13 cellular contexts compared by ENCODE assay signal in the genomic region with DNA sequence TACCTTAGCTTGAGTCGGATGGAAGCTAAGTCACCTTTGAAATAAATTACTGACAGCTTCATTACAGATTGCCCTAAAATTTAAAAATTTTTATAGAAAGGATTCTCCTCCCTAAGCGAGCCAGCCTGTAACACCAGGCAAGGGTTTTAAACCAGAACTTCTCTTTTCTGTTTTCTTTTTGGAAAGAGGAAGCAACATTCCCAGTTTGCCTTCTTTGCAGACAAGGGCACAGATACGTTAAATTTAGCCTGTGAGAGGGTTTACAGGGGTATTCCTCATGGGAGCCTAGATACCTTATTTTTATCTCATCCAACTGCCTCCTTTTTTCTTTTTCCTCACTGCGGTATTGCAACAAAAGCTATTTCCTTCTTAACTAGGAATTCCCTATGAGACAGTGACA. TPM values are rescaled to one million over a fixed set of nuclear protein-coding genes. Genes with fewer than 3 reads are reported as not detected.
DNase-seq lines count a peak whose midpoint lies in the region; ATAC-seq and TF ChIP-seq lines count a peak whose summit lies in the region.
"Had no signal": no experiment of that assay in that cellular context is flagged by ENCODE, and none has a peak within 500 bp of the region (broad histone marks: within the 10 kb centered on the region; RNA-seq: fewer than 3 reads in every experiment).

No MANE protein-coding gene starts in this region.

- H3F3A ChIP-seq in smooth muscle cell (ENCODE audit: low read depth) = peaks cover 19% of the 10 kb centered on the region

- H3K27ac ChIP-seq in iPS-18a (ENCODE audit: low read length) (no peak overlapping the region), smooth muscle cell (ENCODE audit: low read depth) (peak overlapping the region; percentile 46)

- peaks cover 85% of the 10 kb centered on the region for H3K4me1 ChIP-seq in iPS-18a (ENCODE audit: control insufficient read depth, low read depth, low read length)
- H3K4me1 ChIP-seq in smooth muscle cell (ENCODE audit: low read depth) = peaks cover 73% of the 10 kb centered on the region

- 70% methylated on average over 4 of the region's 4 CpGs for WGBS in smooth muscle cell (ENCODE audit: low lambda C conversion rate)

- peak overlapping the region; percentile 16 for H3K4me3 ChIP-seq in iPS-18a (ENCODE audit: low read length)
- H3K4me3 ChIP-seq in smooth muscle cell = peak overlapping the region; percentile 14

- H3K27ac Mint-ChIP-seq in activated T-cell treated with anti-CD3 and anti-CD28 coated beads, Interleukin-2, amount 50 U/mL, for 72 hours = peak overlapping the region; percentile 85
- H3K27ac Mint-ChIP-seq in activated CD4-positive, alpha-beta memory T cell treated with anti-CD3 and anti-CD28 coated beads for 36 hours = peak overlapping the region; percentile 55

- intact Hi-C loops in activated CD4-positive, alpha-beta memory T cell treated with anti-CD3 and anti-CD28 coated beads for 36 hours (cut with micrococcal nuclease) = no loop called here

- H3K9me3 ChIP-seq in iPS-18a (ENCODE audit: control insufficient read depth, low read depth, low read length) (no peaks in the 10 kb centered on the region), smooth muscle cell (replicated peaks; ENCODE audit: low read depth) (no peaks in the 10 kb centered on the region)

- CTCF ChIA-PET in activated CD4-positive, alpha-beta memory T cell treated with anti-CD3 and anti-CD28 coated beads for 36 hours (lab: Charles Lee) = interaction anchor here (1.3 kb wide), 1 partner anchor 10 kb away, joined by 3 read pairs; no protein-coding TSS in a partner anchor

- H3K9ac ChIP-seq in iPS-18a (ENCODE audit: low read length) (no peak overlapping the region), smooth muscle cell (ENCODE audit: low read depth) (no peak overlapping the region)

- no peaks in the 10 kb centered on the region for H3K9me3 Mint-ChIP-seq in activated T-cell treated with anti-CD3 and anti-CD28 coated beads, Interleukin-2, amount 50 U/mL, for 72 hours
- no peaks in the 10 kb centered on the region for H3K9me3 Mint-ChIP-seq in activated CD4-positive, alpha-beta memory T cell treated with anti-CD3 and anti-CD28 coated beads for 36 hours

- H4K20me1 ChIP-seq in smooth muscle cell (ENCODE audit: low read depth) = peaks cover 100% of the 10 kb centered on the region

- H3K27me3 ChIP-seq in iPS-18a (ENCODE audit: control insufficient read depth, insufficient read depth, low read length) = no peaks in the 10 kb centered on the region
- no peaks in the 10 kb centered on the region for H3K27me3 ChIP-seq in smooth muscle cell (ENCODE audit: low read depth)

- POLR2A ChIA-PET in activated CD4-positive, alpha-beta memory T cell treated with anti-CD3 and anti-CD28 coated beads for 36 hours (lab: Charles Lee) = no interaction called here

- DNase-seq in activated T-cell treated with anti-CD3 and anti-CD28 coated beads, Interleukin-2, amount 50 U/mL, for 72 hours = no peak
- DNase-seq in activated T-cell treated with anti-CD3 and anti-CD28 coated beads, Interleukin-2, amount 50 U/mL, for 48 hours = no peak
- DNase-seq in activated CD4-positive, alpha-beta memory T cell treated with anti-CD3 and anti-CD28 coated beads for 36 hours = no peak
- DNase-seq in smooth muscle cell (lab: John Stamatoyannopoulos, UW; ENCODE audit: unreplicated experiment) (no peak), COLO668 (lab: John Stamatoyannopoulos, UW; ENCODE audit: unreplicated experiment) (no peak), NCI-H1417 (lab: John Stamatoyannopoulos, UW) (no peak), NCI-H748 treated with DMSO at 0.1 percent for 48 hours (lab: John Stamatoyannopoulos, UW) (no peak)
- DNase-seq: ACHN; effector CD4-positive, alpha-beta T cell; NCI-H510A; SHP77; stimulated activated CD4-positive, alpha-beta T cell treated with anti-CD3 and anti-CD28 coated beads, Interleukin-2, amount 100 ng/mL, for 48 hours had no signal

- ATAC-seq in activated T-cell treated with anti-CD3 and anti-CD28 coated beads, Interleukin-2, amount 50 U/mL, for 72 hours (replicated peaks in 1 of 2) = no peak

- no peak overlapping the region for H2AFZ ChIP-seq in smooth muscle cell (ENCODE audit: low read depth)

- peak overlapping the region in 1 of 2 donors; percentile 22 for H3K4me3 Mint-ChIP-seq in activated T-cell treated with anti-CD3 and anti-CD28 coated beads, Interleukin-2, amount 50 U/mL, for 72 hours
- no peak overlapping the region for H3K4me3 Mint-ChIP-seq in activated CD4-positive, alpha-beta memory T cell treated with anti-CD3 and anti-CD28 coated beads for 36 hours

- H3K4me1 Mint-ChIP-seq in activated T-cell treated with anti-CD3 and anti-CD28 coated beads, Interleukin-2, amount 50 U/mL, for 72 hours (ENCODE audit: low read depth) = peaks cover 78% of the 10 kb centered on the region
- peaks cover 64% of the 10 kb centered on the region for H3K4me1 Mint-ChIP-seq in activated CD4-positive, alpha-beta memory T cell treated with anti-CD3 and anti-CD28 coated beads for 36 hours (ENCODE audit: low read depth)

- no peak overlapping the region for H3K4me2 ChIP-seq in smooth muscle cell

- H3K36me3 ChIP-seq in iPS-18a (ENCODE audit: control insufficient read depth, low read depth, low read length) (peaks cover 37% of the 10 kb centered on the region), smooth muscle cell (ENCODE audit: low read depth) (peaks cover 3% of the 10 kb centered on the region)

- H3K79me2 ChIP-seq in smooth muscle cell (ENCODE audit: low read depth) = peaks cover 100% of the 10 kb centered on the region

- peaks cover 9 to 31% of the 10 kb centered on the region in 2 donors for H3K36me3 Mint-ChIP-seq in activated T-cell treated with anti-CD3 and anti-CD28 coated beads, Interleukin-2, amount 50 U/mL, for 72 hours (ENCODE audit: insufficient read depth in 2 of 2)
- H3K36me3 Mint-ChIP-seq in activated CD4-positive, alpha-beta memory T cell treated with anti-CD3 and anti-CD28 coated beads for 36 hours = peaks cover 55% of the 10 kb centered on the region

- TF ChIP-seq CTCF in smooth muscle cell (IDR thresholded peaks at IDR 0.05; ENCODE audit: borderline replicate concordance, insufficient read depth, poor library complexity, severe bottlenecking) = no peak

- no peaks in the 10 kb centered on the region for H3K27me3 Mint-ChIP-seq in activated T-cell treated with anti-CD3 and anti-CD28 coated beads, Interleukin-2, amount 50 U/mL, for 72 hours (ENCODE audit: low read depth)
- H3K27me3 Mint-ChIP-seq in activated CD4-positive, alpha-beta memory T cell treated with anti-CD3 and anti-CD28 coated beads for 36 hours = no peaks in the 10 kb centered on the region

RNA-seq across cellular contexts. Expression of gene GNAS, which starts 45.0 kb away (rescaled TPM):
- total RNA-seq in activated T-cell treated with anti-CD3 and anti-CD28 coated beads, Interleukin-2, amount 50 U/mL, for 72 hours = 100 to 1,000 TPM; 781 to 820 TPM
- total RNA-seq in activated CD4-positive, alpha-beta memory T cell treated with anti-CD3 and anti-CD28 coated beads for 36 hours = 100 to 1,000 TPM; 658 to 692 TPM
- 1,103 and 1,240 TPM in 2 replicates for total RNA-seq in smooth muscle cell
- 1,914 and 1,960 TPM in 2 replicates for polyA plus RNA-seq in smooth muscle cell

RNA-seq across cellular contexts. Expression of gene GNAS-AS1, which starts 46.8 kb away (rescaled TPM):
- total RNA-seq in activated T-cell treated with anti-CD3 and anti-CD28 coated beads, Interleukin-2, amount 50 U/mL, for 72 hours = 1 to 10 TPM; 2.3 to 2.5 TPM
- 1 to 10 TPM; 1.1 to 1.3 TPM for total RNA-seq in activated CD4-positive, alpha-beta memory T cell treated with anti-CD3 and anti-CD28 coated beads for 36 hours
- 0.13 and 0.40 TPM in 2 replicates for total RNA-seq in smooth muscle cell
- 0.35 TPM in 1 of 2 replicates, not detected in the other for polyA plus RNA-seq in smooth muscle cell
